In genomic region chr16:81035975-81036750, GRCh38 we compare ENCODE assay signal across 8 cellular contexts. TPM values are rescaled to one million over a fixed set of nuclear protein-coding genes. Genes with fewer than 3 reads are reported as not detected.
DNase-seq lines count a peak whose midpoint lies in the region; FAIRE-seq and TF ChIP-seq lines count a peak whose summit lies in the region.

No MANE protein-coding gene starts in this region.

- peaks cover 52% of the 10 kb centered on the region for H3K36me3 Mint-ChIP-seq in nephron progenitor cell (ENCODE audit: low read depth)

- H3K4me3 ChIP-seq in GM12864 (ENCODE audit: low read depth, low read length), result peak overlapping the region; percentile 83

- no peak overlapping the region for H3K27ac Mint-ChIP-seq in nephron progenitor cell

- no peak for TF ChIP-seq POLR2A in H54 (IDR thresholded peaks at IDR 0.05; ENCODE audit: low read depth, low read length)

- no peak for FAIRE-seq in H54 (lab: Jason Lieb, UNC)

- H3K4me1 Mint-ChIP-seq in nephron progenitor cell, result peaks cover 24% of the 10 kb centered on the region

- peak overlapping the region; percentile 90 for H3K4me3 Mint-ChIP-seq in nephron progenitor cell

- no peak for TF ChIP-seq CTCF in GM12864 (IDR thresholded peaks at IDR 0.05; ENCODE audit: low read depth, low read length, missing control alignments)
- TF ChIP-seq CTCF in nephron progenitor cell (IDR thresholded peaks at IDR 0.05), result no peak

- H3K9me3 Mint-ChIP-seq in nephron progenitor cell, result peaks cover 6% of the 10 kb centered on the region

- H3K27ac ChIP-seq in temporal lobe (ENCODE audit: low read depth, low read length), result peak overlapping the region; percentile 48

- no peaks in the 10 kb centered on the region for H3K27me3 Mint-ChIP-seq in nephron progenitor cell (ENCODE audit: low read depth, poor library complexity)

- DNase-seq in GM12864 (ENCODE audit: low read depth) (no peak), H54 (ENCODE audit: insufficient read length, low spot score) (peak; percentile 39), LoVo (ENCODE audit: low spot score) (peak; percentile 16), fibroblast of gingiva (ENCODE audit: low read depth) (peak; percentile 12), nephron progenitor cell (peak; percentile 54), amniotic stem cell (lab: John Stamatoyannopoulos, UW) (no peak)
- peak; percentile 73 for DNase-seq in activated CD8-positive, alpha-beta memory T cell treated with anti-CD3 and anti-CD28 coated beads, Interleukin-2, amount 50 U/mL, for 48 hours

RNA-seq across cellular contexts. Expression of gene ATMIN, which starts 0.5 kb away (rescaled TPM):
- 54.1 TPM for total RNA-seq in temporal lobe

RNA-seq across cellular contexts. Expression of gene CENPN, which starts 29.1 kb away (rescaled TPM):
- 5.4 TPM for total RNA-seq in temporal lobe

RNA-seq across cellular contexts. Expression of gene CMC2, which starts 29.5 kb away (rescaled TPM):
- 36.1 TPM for total RNA-seq in temporal lobe

RNA-seq across cellular contexts. Expression of gene C16orf46, which starts 40.9 kb away (rescaled TPM):
- total RNA-seq in temporal lobe, result 3.7 TPM

Comparison
In these comparisons a context has a peak if more than half of its experiments do, and no peak if none do; other contexts are left out.
1. DNase-seq: peak in H54 (single experiment), LoVo (single experiment), activated CD8-positive, alpha-beta memory T cell treated with anti-CD3 and anti-CD28 coated beads, Interleukin-2, amount 50 U/mL, for 48 hours (single experiment), fibroblast of gingiva (single experiment) and nephron progenitor cell (single experiment); none in GM12864 (single experiment) and amniotic stem cell (single experiment).